In the genomic region with DNA sequence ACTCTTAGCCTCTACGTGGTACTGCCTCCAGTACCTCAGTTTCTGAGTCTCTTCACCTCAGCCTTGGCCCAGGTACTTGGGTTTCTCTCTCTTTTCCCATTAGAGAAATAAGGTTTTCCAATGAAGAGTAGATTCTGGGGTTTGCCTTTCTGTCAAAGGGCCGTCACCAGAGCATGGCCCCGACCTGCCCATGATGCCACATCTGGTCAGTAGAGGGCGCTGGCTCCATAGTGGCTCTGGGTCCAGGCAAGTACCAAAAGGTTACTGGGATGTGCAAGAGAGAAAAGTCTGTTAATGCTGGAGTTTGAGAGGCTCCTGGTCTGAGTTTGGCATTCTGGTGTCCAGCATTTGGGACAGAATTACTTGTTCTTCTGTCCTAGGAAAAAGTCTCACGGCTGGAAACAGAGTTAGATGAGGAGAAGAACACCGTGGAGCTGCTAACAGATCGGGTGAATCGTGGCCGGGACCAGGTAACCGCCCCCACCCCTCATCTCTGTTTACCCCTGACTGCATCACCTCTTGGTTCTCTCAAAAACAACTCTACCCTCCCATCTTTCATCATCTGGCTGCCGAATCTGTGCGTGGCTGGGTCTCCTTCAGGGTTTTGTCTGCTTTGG, we compare ENCODE assay signal across 1 cellular context.
TF ChIP-seq lines count a peak whose summit lies in the region.

No MANE protein-coding gene starts in this region.

TF ChIP-seq in GM23338, 12 proteins besides CTCF, POLR2A, EP300 and RAD21 (continued from another document):
- TF ChIP-seq ETS1 (IDR thresholded peaks at IDR 0.05) (no peak), NANOG (IDR thresholded peaks at IDR 0.05; ENCODE audit: borderline replicate concordance) (no peak), JUNB (IDR thresholded peaks at IDR 0.05; ENCODE audit: unreplicated experiment) (no peak), EZH2 (IDR thresholded peaks at IDR 0.05; ENCODE audit: low read depth, unreplicated experiment) (no peak), ZNF331 (CRISPR knock-in tag; IDR thresholded peaks at IDR 0.05; ENCODE audit: low read depth) (no peak)
